In the genomic region with DNA sequence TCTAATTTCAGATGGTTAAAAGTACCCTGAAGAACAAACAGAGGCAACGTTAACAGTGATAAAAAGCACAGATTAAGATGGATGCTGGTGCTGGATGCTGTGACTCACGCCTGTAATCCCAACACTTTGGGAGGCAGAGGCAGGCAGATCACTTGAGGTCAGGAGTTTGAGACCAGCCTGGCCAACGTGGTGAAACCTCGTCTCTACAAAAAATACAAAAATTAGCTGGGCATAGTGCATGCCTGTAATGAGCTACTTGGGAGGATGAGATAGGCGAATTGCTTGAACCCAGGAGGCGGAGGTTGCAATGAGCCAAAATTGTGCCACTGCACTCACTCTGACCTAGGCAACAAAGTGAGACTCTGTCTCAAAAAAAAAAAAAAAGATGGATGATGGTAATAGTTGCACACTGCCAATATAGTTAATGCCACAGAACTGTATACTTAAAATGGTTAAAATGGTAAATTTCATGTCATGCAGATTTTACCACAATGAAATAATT, we compare ENCODE assay signal across 8 cellular contexts. TPM values are rescaled to one million over a fixed set of nuclear protein-coding genes. Genes with fewer than 3 reads are reported as not detected.
A peak's percentile ranks its signal among the peaks of the same experiment; 100 is the strongest.
DNase-seq lines count a peak whose midpoint lies in the region; ATAC-seq, FAIRE-seq and TF ChIP-seq lines count a peak whose summit lies in the region.
"Not testable (repeated sequence)": the region's sequence is repeated elsewhere in the genome, so short reads cannot be mapped to it uniquely, and the experiment has no call there.

No MANE protein-coding gene starts in this region.

- not testable (repeated sequence) for TF ChIP-seq CTCF in KMS-11 (conservative IDR thresholded peaks at IDR 0.05; ENCODE audit: low read depth, low read length); endodermal cell (conservative IDR thresholded peaks at IDR 0.05); kidney (IDR thresholded peaks at IDR 0.05; ENCODE audit: borderline replicate concordance, extremely low read depth, insufficient read depth); pancreas (IDR thresholded peaks at IDR 0.05); thyroid gland (IDR thresholded peaks at IDR 0.05)

- not testable (repeated sequence) for H3K9me3 Mint-ChIP-seq in CD8-positive, alpha-beta memory T cell; T-cell; activated naive CD8-positive, alpha-beta T cell treated with anti-CD3 and anti-CD28 coated beads, Interleukin-2, amount 50 U/mL, for 24 hours; endodermal cell

- H3K4me1 Mint-ChIP-seq in CD8-positive, alpha-beta memory T cell = peaks cover 55 to 79% (median 62%) of the 10 kb centered on the region in 3 donors
- H3K4me1 Mint-ChIP-seq in T-cell = peaks cover 56 to 69% (median 66%) of the 10 kb centered on the region in 3 donors
- peaks cover 56% of the 10 kb centered on the region for H3K4me1 Mint-ChIP-seq in activated naive CD8-positive, alpha-beta T cell treated with anti-CD3 and anti-CD28 coated beads, Interleukin-2, amount 50 U/mL, for 24 hours
- H3K4me1 Mint-ChIP-seq in endodermal cell = peaks cover 21% of the 10 kb centered on the region

- H3K27ac Mint-ChIP-seq in CD8-positive, alpha-beta memory T cell = peak overlapping the region; percentile 88 to 97 (median 96)
- peak overlapping the region; percentile 95 to 98 for H3K27ac Mint-ChIP-seq in T-cell
- H3K27ac Mint-ChIP-seq in activated naive CD8-positive, alpha-beta T cell treated with anti-CD3 and anti-CD28 coated beads, Interleukin-2, amount 50 U/mL, for 24 hours = peak overlapping the region; percentile 91
- H3K27ac Mint-ChIP-seq in endodermal cell = peak overlapping the region; percentile 83

- peak overlapping the region; percentile 95 for H3K4me2 ChIP-seq in KMS-11

- not testable (repeated sequence) for H4K20me1 ChIP-seq in KMS-11 (ENCODE audit: insufficient read depth)

- intact Hi-C loops in kidney (cut with DNase I); pancreas (cut with DNase I): not testable (repeated sequence)
- intact Hi-C loops in thyroid gland (cut with DNase I) = loop anchor here (5.0 kb wide), 1 partner anchor 39 kb away; a partner anchor contains a TSS

- CTCF ChIA-PET in CD8-positive, alpha-beta memory T cell (lab: Charles Lee) = interaction anchor here (1.0 to 2.4 kb wide), 3 partner anchors 9 to 38 kb away, joined by 5 to 20 read pairs (median 6); a partner anchor contains a TSS
- CTCF ChIA-PET in T-cell (lab: Charles Lee) = interaction anchor here in 1 of 2 donors (0.7 kb wide), 1 partner anchor 410 kb away, joined by 4 read pairs; no protein-coding TSS in a partner anchor

- peaks cover 5 to 13% (median 6%) of the 10 kb centered on the region in 3 donors for H3K36me3 Mint-ChIP-seq in CD8-positive, alpha-beta memory T cell
- H3K36me3 Mint-ChIP-seq in T-cell = peaks cover 11% of the 10 kb centered on the region
- H3K36me3 Mint-ChIP-seq in activated naive CD8-positive, alpha-beta T cell treated with anti-CD3 and anti-CD28 coated beads, Interleukin-2, amount 50 U/mL, for 24 hours (ENCODE audit: low read depth) = peaks cover 22% of the 10 kb centered on the region
- H3K36me3 Mint-ChIP-seq in endodermal cell (ENCODE audit: low read depth) = peaks cover 11% of the 10 kb centered on the region

- WGBS in endodermal cell (ENCODE audit: insufficient coverage in 1 of 2, insufficient read length in 1 of 2), 2 experiments = 87 to 94% methylated on average over 6 of the region's 6 CpGs
- 51 to 56% methylated on average over 6 of the region's 6 CpGs for WGBS in pancreas, 2 donors
- WGBS in thyroid gland, 2 donors = 54 to 64% methylated on average over 6 of the region's 6 CpGs

- H3K36me3 ChIP-seq in CD8-positive, alpha-beta memory T cell (ENCODE audit: insufficient read depth, low read length); KMS-11 (ENCODE audit: insufficient read depth); endodermal cell (ENCODE audit: control insufficient read depth, insufficient read depth, low read length); kidney (ENCODE audit: control insufficient read depth in 1 of 2, insufficient read depth in 2 of 2, low read length in 2 of 2); pancreas; thyroid gland: not testable (repeated sequence)

- H3K9me3 ChIP-seq in CD8-positive, alpha-beta memory T cell (ENCODE audit: low read length); endodermal cell (ENCODE audit: control insufficient read depth, low read length); kidney (ENCODE audit: control insufficient read depth in 1 of 2, low read length in 2 of 2); pancreas; thyroid gland: not testable (repeated sequence)

- DNase-seq in CD8-positive, alpha-beta memory T cell; T-cell; activated naive CD8-positive, alpha-beta T cell treated with anti-CD3 and anti-CD28 coated beads, Interleukin-2, amount 50 U/mL, for 24 hours; endodermal cell; kidney; pancreas; thyroid gland: not testable (repeated sequence)

- not testable (repeated sequence) for H3K4me3 ChIP-seq in CD8-positive, alpha-beta memory T cell (ENCODE audit: low read length); KMS-11 (IDR thresholded peaks at IDR 0.05; ENCODE audit: insufficient read depth, low read depth, low read length); endodermal cell (ENCODE audit: low read length)
- H3K4me3 ChIP-seq in kidney (ENCODE audit: low read length in 2 of 2) = peak overlapping the region in 1 of 2 donors; percentile 61
- H3K4me3 ChIP-seq in pancreas = peak overlapping the region in 1 of 4 donors; percentile 39
- peak overlapping the region in 1 of 3 donors; percentile 18 for H3K4me3 ChIP-seq in thyroid gland (replicated peaks in 1 of 3)

- peak overlapping the region; percentile 34; the same call in 1 of the 2 replicates for H2AFZ ChIP-seq in KMS-11 (ENCODE audit: low read depth)

- peaks cover 60% of the 10 kb centered on the region for H3K79me2 ChIP-seq in KMS-11 (ENCODE audit: insufficient read depth, low read depth)

- peak overlapping the region in 6 of 7 donors; percentile 29 to 91 (median 87) for H3K4me3 Mint-ChIP-seq in CD8-positive, alpha-beta memory T cell
- peak overlapping the region in 2 of 3 donors; percentile 78 to 79 for H3K4me3 Mint-ChIP-seq in T-cell
- peak overlapping the region; percentile 75 for H3K4me3 Mint-ChIP-seq in activated naive CD8-positive, alpha-beta T cell treated with anti-CD3 and anti-CD28 coated beads, Interleukin-2, amount 50 U/mL, for 24 hours
- H3K4me3 Mint-ChIP-seq in endodermal cell = not testable (repeated sequence)

- not testable (repeated sequence) for H3K27me3 Mint-ChIP-seq in CD8-positive, alpha-beta memory T cell; T-cell; activated naive CD8-positive, alpha-beta T cell treated with anti-CD3 and anti-CD28 coated beads, Interleukin-2, amount 50 U/mL, for 24 hours; endodermal cell (ENCODE audit: insufficient read depth)

- H3K4me1 ChIP-seq in CD8-positive, alpha-beta memory T cell (ENCODE audit: insufficient read depth, low read length) = peaks cover 38% of the 10 kb centered on the region
- H3K4me1 ChIP-seq in KMS-11 (ENCODE audit: low read depth, poor library complexity, severe bottlenecking) (peaks cover 89% of the 10 kb centered on the region), kidney (ENCODE audit: control insufficient read depth in 1 of 2, insufficient read depth in 1 of 2, low read depth in 1 of 2, low read length in 2 of 2) (peaks cover 21 to 23% of the 10 kb centered on the region in 2 donors), pancreas (peaks cover 22 to 36% (median 30%) of the 10 kb centered on the region in 3 donors), thyroid gland (peaks cover 30 to 39% of the 10 kb centered on the region in 2 donors)
- H3K4me1 ChIP-seq in endodermal cell (ENCODE audit: control insufficient read depth, insufficient read depth, low read length) = not testable (repeated sequence)

- FAIRE-seq in kidney (lab: Jason Lieb, UNC); pancreas (lab: Jason Lieb, UNC): not testable (repeated sequence)

- H3K27ac ChIP-seq in CD8-positive, alpha-beta memory T cell (ENCODE audit: low read depth, low read length) = peak overlapping the region; percentile 68
- H3K27ac ChIP-seq in KMS-11 (peak overlapping the region; percentile 100), kidney (ENCODE audit: low read depth in 2 of 2, low read length in 2 of 2) (peak overlapping the region; percentile 93), pancreas (peak overlapping the region; percentile 48 to 93 (median 70)), thyroid gland (peak overlapping the region; percentile 90 to 97 (median 92))
- H3K27ac ChIP-seq in endodermal cell (ENCODE audit: low read depth, low read length) = not testable (repeated sequence)

- ATAC-seq in T-cell (replicated peaks in 1 of 4); activated naive CD8-positive, alpha-beta T cell treated with anti-CD3 and anti-CD28 coated beads, Interleukin-2, amount 50 U/mL, for 24 hours: not testable (repeated sequence)
- ATAC-seq in pancreas = peak in 3 of 4 donors; percentile 4 to 16 (median 12)

- H3K27me3 ChIP-seq in CD8-positive, alpha-beta memory T cell (ENCODE audit: insufficient read depth, low read length, poor library complexity, severe bottlenecking); KMS-11 (ENCODE audit: insufficient read depth, low read depth); endodermal cell (ENCODE audit: control insufficient read depth, insufficient read depth, low read length, poor library complexity, severe bottlenecking); pancreas; thyroid gland: not testable (repeated sequence)

- TF ChIP-seq POLR2A in thyroid gland (IDR thresholded peaks at IDR 0.05) = not testable (repeated sequence)

- POLR2A ChIA-PET in CD8-positive, alpha-beta memory T cell (lab: Charles Lee) = interaction anchor here (0.7 to 2.4 kb wide), 3 partner anchors 14 to 38 kb away, joined by 4 to 29 read pairs (median 5); a partner anchor contains a TSS
- POLR2A ChIA-PET in T-cell (lab: Charles Lee) = interaction anchor here (0.6 to 1.2 kb wide), 3 partner anchors 14 to 39 kb away, joined by 5 to 10 read pairs (median 6); no protein-coding TSS in a partner anchor

- H3K9ac ChIP-seq in KMS-11 (peak overlapping the region; percentile 93), kidney (ENCODE audit: low read length in 2 of 2) (peak overlapping the region; percentile 2 to 74)
- H3K9ac ChIP-seq in endodermal cell (ENCODE audit: extremely low read depth, low read length, poor library complexity, severe bottlenecking) = not testable (repeated sequence)

RNA-seq across cellular contexts. Expression of a gene that starts 38.5 kb away (rescaled TPM):
- total RNA-seq in CD8-positive, alpha-beta memory T cell = 10 to 100 TPM; 53.3 to 61.9 TPM
- 18.8 TPM for polyA plus RNA-seq in CD8-positive, alpha-beta memory T cell
- total RNA-seq in T-cell = 10 to 100 TPM; 61.0 to 76.6 (median 65.1) TPM
- total RNA-seq in endodermal cell = 10 to 100 TPM; 73.0 to 90.5 TPM
- 38.0 TPM for polyA plus RNA-seq in endodermal cell (2013, experiment 1 of 2)
- polyA plus RNA-seq in endodermal cell (2013, experiment 2 of 2) = 36.6 TPM
- total RNA-seq in kidney = 55.7 TPM
- polyA plus RNA-seq in kidney (ENCODE audit: insufficient read depth, low read depth, low replicate concordance) = 52.4 TPM
- total RNA-seq in pancreas = 10 to 100 TPM; 18.7 to 32.9 (median 25.2) TPM
- polyA plus RNA-seq in pancreas = 10 to 100 TPM; 14.6 to 16.7 TPM
- 100 to 1,000 TPM in 1 of 4 donors, 10 to 100 TPM in 3; 76.5 to 107 (median 89.0) TPM for total RNA-seq in thyroid gland
